ENCODE assay signal across 28 cellular contexts in genomic region chr4:110860901-110861300, GRCh38.
"Had no signal": no experiment of that assay in that cellular context is flagged by ENCODE, and none has a peak within 500 bp of the region (broad histone marks: within the 10 kb centered on the region; RNA-seq: fewer than 3 reads in every experiment).

No MANE protein-coding gene starts in this region.

- ATAC-seq: naive thymus-derived CD8-positive, alpha-beta T cell; natural killer cell treated with Interleukin-12 subunit alpha and Interleukin-12 subunit beta and Interleukin-15 and Interleukin-18, amount 100 ng/mL, for 72 hours; pancreas; right cardiac atrium; right lobe of liver; stimulated activated effector memory CD8-positive, alpha-beta T cell treated with anti-CD3 and anti-CD28 coated beads, Interleukin-12 subunit alpha, Interleukin-12 subunit beta, amount 100 ng/mL, for 72 hours; stimulated activated naive B cell treated with anti-CD40 and anti-IgM and Interleukin-4, amounts not matched to agents 10 μg/mL and 1 μg/mL and 100 μg/mL, for 72 hours; upper lobe of right lung had no signal

- H3K4me1 Mint-ChIP-seq: naive B cell; naive thymus-derived CD8-positive, alpha-beta T cell; nephron progenitor cell; neural crest cell; stimulated activated effector memory CD8-positive, alpha-beta T cell treated with anti-CD3 and anti-CD28 coated beads, Interleukin-12 subunit alpha, Interleukin-12 subunit beta, amount 100 ng/mL, for 72 hours; stimulated activated naive B cell treated with anti-CD40 and anti-IgM and Interleukin-4, amounts not matched to agents 10 μg/mL and 1 μg/mL and 100 μg/mL, for 72 hours had no signal

- H3K27ac Mint-ChIP-seq: naive B cell; natural killer cell treated with Interleukin-12 subunit alpha and Interleukin-12 subunit beta and Interleukin-15 and Interleukin-18, amount 100 ng/mL, for 72 hours; nephron progenitor cell; stimulated activated effector memory CD8-positive, alpha-beta T cell treated with anti-CD3 and anti-CD28 coated beads, Interleukin-12 subunit alpha, Interleukin-12 subunit beta, amount 100 ng/mL, for 72 hours; stimulated activated naive B cell treated with anti-CD40 and anti-IgM and Interleukin-4, amounts not matched to agents 10 μg/mL and 1 μg/mL and 100 μg/mL, for 72 hours; stimulated activated naive CD8-positive, alpha-beta T cell treated with anti-CD3 and anti-CD28 coated beads, Interleukin-15, Interleukin-2, amounts not matched to agents 100 ng/mL and 50 ng/mL, for 24 hours; type B pancreatic cell had no signal

- H3K9me3 ChIP-seq: neutrophil, pancreas, prostate gland, right lobe of liver, sigmoid colon, stomach, testis, tibial artery, transverse colon, upper lobe of right lung, uterus had no signal

- H3K36me3 Mint-ChIP-seq: naive B cell; naive thymus-derived CD8-positive, alpha-beta T cell; natural killer cell treated with Interleukin-12 subunit alpha and Interleukin-12 subunit beta and Interleukin-15 and Interleukin-18, amount 100 ng/mL, for 72 hours; stimulated activated effector memory CD8-positive, alpha-beta T cell treated with anti-CD3 and anti-CD28 coated beads, Interleukin-12 subunit alpha, Interleukin-12 subunit beta, amount 100 ng/mL, for 72 hours; stimulated activated naive B cell treated with anti-CD40 and anti-IgM and Interleukin-4, amounts not matched to agents 10 μg/mL and 1 μg/mL and 100 μg/mL, for 72 hours; type B pancreatic cell had no signal

- H3K4me3 ChIP-seq: pancreas, prostate gland, right lobe of liver, sigmoid colon, stomach, testis, tibial artery, transverse colon, upper lobe of right lung, uterus had no signal

- H3K4me1 ChIP-seq: pancreas, prostate gland, right lobe of liver, sigmoid colon, stomach, testis, upper lobe of right lung, uterus had no signal

- H3K36me3 ChIP-seq: neutrophil, pancreas, prostate gland, right lobe of liver, sigmoid colon, stomach, tibial artery, transverse colon, upper lobe of right lung, uterus had no signal

- H3K4me3 Mint-ChIP-seq: naive B cell; naive thymus-derived CD8-positive, alpha-beta T cell; natural killer cell treated with Interleukin-12 subunit alpha and Interleukin-12 subunit beta and Interleukin-15 and Interleukin-18, amount 100 ng/mL, for 72 hours; nephron progenitor cell; neural crest cell; stimulated activated effector memory CD8-positive, alpha-beta T cell treated with anti-CD3 and anti-CD28 coated beads, Interleukin-12 subunit alpha, Interleukin-12 subunit beta, amount 100 ng/mL, for 72 hours; stimulated activated naive B cell treated with anti-CD40 and anti-IgM and Interleukin-4, amounts not matched to agents 10 μg/mL and 1 μg/mL and 100 μg/mL, for 72 hours; stimulated activated naive CD8-positive, alpha-beta T cell treated with anti-CD3 and anti-CD28 coated beads, Interleukin-15, Interleukin-2, amounts not matched to agents 100 ng/mL and 50 ng/mL, for 24 hours; type B pancreatic cell had no signal

- H3K27ac ChIP-seq: neutrophil, pancreas, prostate gland, right lobe of liver, sigmoid colon, stomach, testis, tibial artery, transverse colon, upper lobe of right lung, uterus had no signal

- H3K27me3 ChIP-seq: neutrophil, pancreas, right lobe of liver, sigmoid colon, stomach, testis, tibial artery, transverse colon, upper lobe of right lung, uterus had no signal

- H3K27me3 Mint-ChIP-seq: naive B cell; naive thymus-derived CD8-positive, alpha-beta T cell; natural killer cell treated with Interleukin-12 subunit alpha and Interleukin-12 subunit beta and Interleukin-15 and Interleukin-18, amount 100 ng/mL, for 72 hours; stimulated activated naive B cell treated with anti-CD40 and anti-IgM and Interleukin-4, amounts not matched to agents 10 μg/mL and 1 μg/mL and 100 μg/mL, for 72 hours; stimulated activated naive CD8-positive, alpha-beta T cell treated with anti-CD3 and anti-CD28 coated beads, Interleukin-15, Interleukin-2, amounts not matched to agents 100 ng/mL and 50 ng/mL, for 24 hours; type B pancreatic cell had no signal

- H3K9me3 Mint-ChIP-seq: natural killer cell treated with Interleukin-12 subunit alpha and Interleukin-12 subunit beta and Interleukin-15 and Interleukin-18, amount 100 ng/mL, for 72 hours; nephron progenitor cell; neural crest cell; stimulated activated naive B cell treated with anti-CD40 and anti-IgM and Interleukin-4, amounts not matched to agents 10 μg/mL and 1 μg/mL and 100 μg/mL, for 72 hours; stimulated activated naive CD8-positive, alpha-beta T cell treated with anti-CD3 and anti-CD28 coated beads, Interleukin-15, Interleukin-2, amounts not matched to agents 100 ng/mL and 50 ng/mL, for 24 hours; type B pancreatic cell had no signal

- DNase-seq: naive B cell; naive thymus-derived CD8-positive, alpha-beta T cell; nephron progenitor cell; nucleus accumbens; pancreas; right cardiac atrium; right lobe of liver; sigmoid colon; small intestine; stimulated activated CD4-positive, alpha-beta T cell treated with anti-CD3 and anti-CD28 coated beads, Interleukin-15, amount 100 ng/mL, for 24 hours; stimulated activated CD4-positive, alpha-beta T cell treated with anti-CD3 and anti-CD28 coated beads, Interleukin-2, amount 100 ng/mL, for 24 hours; stimulated activated CD4-positive, alpha-beta T cell treated with anti-CD3 and anti-CD28 coated beads, Interleukin-2, amount 100 ng/mL, for 48 hours; stimulated activated CD4-positive, alpha-beta T cell treated with anti-CD3 and anti-CD28 coated beads, Interleukin-4, amount 100 ng/mL, for 24 hours; stimulated activated naive B cell treated with anti-CD40 and anti-IgM and Interleukin-4, amounts not matched to agents 10 μg/mL and 1 μg/mL and 100 μg/mL, for 72 hours; stimulated activated naive CD4-positive, alpha-beta T cell treated with Interleukin-2 at 50 U/mL for 16 hours; stomach; testis; tibial artery; transverse colon; upper lobe of right lung; uterus had no signal
